ENCODE assay signal across 8 cellular contexts in the genomic region with DNA sequence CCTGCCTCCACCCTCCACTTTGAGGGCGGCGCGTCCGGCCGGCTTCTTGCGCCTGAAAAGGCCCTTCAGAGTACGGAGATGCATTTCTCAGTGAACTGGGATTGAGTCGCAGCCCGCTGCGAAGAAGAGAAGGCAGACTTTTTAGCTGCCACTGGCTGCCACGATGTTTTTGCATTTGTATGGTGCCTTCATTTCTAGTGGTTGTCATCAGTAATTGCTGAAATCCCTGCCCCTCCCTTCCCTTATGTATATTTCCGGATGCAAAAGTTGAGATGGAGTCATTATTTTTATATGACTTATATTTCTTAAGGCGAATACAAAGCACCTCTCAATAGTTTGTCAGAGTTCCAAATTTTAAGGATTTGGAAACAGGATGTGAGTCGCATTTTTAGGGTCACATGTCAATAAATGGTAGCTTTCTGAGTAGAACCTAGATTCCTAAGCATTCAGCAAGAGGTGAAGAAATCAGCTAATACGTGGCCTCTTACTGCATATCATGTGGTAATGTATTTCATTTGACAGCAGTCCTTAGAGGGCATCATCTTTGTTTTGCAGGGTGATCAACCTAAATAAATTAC. TPM values are rescaled to one million over a fixed set of nuclear protein-coding genes. Genes with fewer than 3 reads are reported as not detected.
DNase-seq lines count a peak whose midpoint lies in the region; ATAC-seq and TF ChIP-seq lines count a peak whose summit lies in the region.

No MANE protein-coding gene starts in this region.

- H3K27me3 Mint-ChIP-seq in endodermal cell (ENCODE audit: insufficient read depth), result no peaks in the 10 kb centered on the region

- H3K9me3 Mint-ChIP-seq in endodermal cell, result peaks cover 31% of the 10 kb centered on the region

- peak overlapping the region; percentile 63 for H3K27ac ChIP-seq in SJSA1
- peak overlapping the region; percentile 49 for H3K27ac ChIP-seq in endodermal cell (ENCODE audit: low read depth, low read length)
- H3K27ac ChIP-seq in neutrophil, result peak overlapping the region; percentile 95

- TF ChIP-seq CTCF in endodermal cell (conservative IDR thresholded peaks at IDR 0.05), result no peak
- no peak for TF ChIP-seq CTCF in neutrophil (IDR thresholded peaks at IDR 0.05)

- no peaks in the 10 kb centered on the region for H3K36me3 Mint-ChIP-seq in endodermal cell (ENCODE audit: low read depth)

- no peak overlapping the region for H3K27ac Mint-ChIP-seq in endodermal cell

- peaks cover 4% of the 10 kb centered on the region; the same call in 1 of the 2 replicates for H3K4me1 ChIP-seq in SJSA1 (replicated peaks)
- H3K4me1 ChIP-seq in endodermal cell (ENCODE audit: control insufficient read depth, insufficient read depth, low read length), result no peaks in the 10 kb centered on the region
- H3K4me1 ChIP-seq in neutrophil (ENCODE audit: control insufficient read depth in 1 of 2, insufficient read depth in 1 of 2, low read depth in 1 of 2, low read length in 1 of 2), result peaks cover 45 to 58% of the 10 kb centered on the region in 2 experiments

- peak overlapping the region; percentile 75 for H3K4me3 Mint-ChIP-seq in endodermal cell

- WGBS in endodermal cell (ENCODE audit: insufficient coverage in 1 of 2, insufficient read length in 1 of 2), 2 experiments, result 4 to 7% methylated on average over 4 to 14 of the region's 15 CpGs

- H3K36me3 ChIP-seq in SJSA1 (peaks cover 3% of the 10 kb centered on the region; the same call in 1 of the 2 replicates), endodermal cell (ENCODE audit: control insufficient read depth, insufficient read depth, low read length) (no peaks in the 10 kb centered on the region), neutrophil (no peaks in the 10 kb centered on the region)

- ATAC-seq in HG03095 (IDR thresholded peaks at IDR 0.05; ENCODE audit: unreplicated experiment), result no peak

- DNase-seq in NOMO-1 treated with DMSO at 0.1 percent for 48 hours (lab: John Stamatoyannopoulos, UW; ENCODE audit: unreplicated experiment), result peak; percentile 5
- DNase-seq in NOMO-1 treated with dmso at 0.1 percent for 144 hours (lab: John Stamatoyannopoulos, UW; ENCODE audit: unreplicated experiment), result no peak
- peak in 1 of 2 experiments; percentile 6 for DNase-seq in SJSA1 (ENCODE audit: low read depth in 1 of 2, low spot score in 2 of 2)
- DNase-seq in endodermal cell, result no peak
- DNase-seq in epidermal melanocyte (ENCODE audit: insufficient read length, low spot score), result no peak
- DNase-seq in SIG-M5 (lab: John Stamatoyannopoulos, UW), result no peak

- no peaks in the 10 kb centered on the region for H3K9me3 ChIP-seq in SJSA1 (replicated peaks)
- H3K9me3 ChIP-seq in endodermal cell (ENCODE audit: control insufficient read depth, low read length), result no peaks in the 10 kb centered on the region
- no peaks in the 10 kb centered on the region for H3K9me3 ChIP-seq in neutrophil

- peaks cover 19% of the 10 kb centered on the region for H3K4me1 Mint-ChIP-seq in endodermal cell

- H3K9ac ChIP-seq in endodermal cell (ENCODE audit: extremely low read depth, low read length, poor library complexity, severe bottlenecking), result peak overlapping the region; percentile 41

- H3K27me3 ChIP-seq in SJSA1 (replicated peaks) (no peaks in the 10 kb centered on the region), endodermal cell (ENCODE audit: control insufficient read depth, insufficient read depth, low read length, poor library complexity, severe bottlenecking) (no peaks in the 10 kb centered on the region), neutrophil (no peaks in the 10 kb centered on the region)

- peak overlapping the region; percentile 72 for H3K4me3 ChIP-seq in SJSA1
- H3K4me3 ChIP-seq in endodermal cell (ENCODE audit: low read length), result peak overlapping the region; percentile 87
- peak overlapping the region; percentile 67 to 76 for H3K4me3 ChIP-seq in neutrophil (ENCODE audit: low read depth in 1 of 2, low read length in 1 of 2)

RNA-seq across cellular contexts. Expression of gene ATP6AP2, which starts 0.7 kb away (rescaled TPM):
- total RNA-seq in SJSA1 (2014; rRNA removed; shearing (Covaris generic)), result 105 and 116 TPM in 2 replicates
- 10 to 100 TPM; 67.0 to 82.2 TPM for total RNA-seq in endodermal cell
- 75.2 TPM for polyA plus RNA-seq in endodermal cell (2013, experiment 1 of 2)
- polyA plus RNA-seq in endodermal cell (2013, experiment 2 of 2), result 67.1 TPM

RNA-seq across cellular contexts. Expression of gene MPC1L, which starts 41.8 kb away (rescaled TPM):
- total RNA-seq in SJSA1 (2014; rRNA removed; shearing (Covaris generic)), result not detected in 2 replicates
- total RNA-seq in endodermal cell, result not detected
- not detected for polyA plus RNA-seq in endodermal cell (2013, experiment 1 of 2)
- not detected for polyA plus RNA-seq in endodermal cell (2013, experiment 2 of 2)
